1 cellular context compared by ENCODE assay signal in the genomic region with DNA sequence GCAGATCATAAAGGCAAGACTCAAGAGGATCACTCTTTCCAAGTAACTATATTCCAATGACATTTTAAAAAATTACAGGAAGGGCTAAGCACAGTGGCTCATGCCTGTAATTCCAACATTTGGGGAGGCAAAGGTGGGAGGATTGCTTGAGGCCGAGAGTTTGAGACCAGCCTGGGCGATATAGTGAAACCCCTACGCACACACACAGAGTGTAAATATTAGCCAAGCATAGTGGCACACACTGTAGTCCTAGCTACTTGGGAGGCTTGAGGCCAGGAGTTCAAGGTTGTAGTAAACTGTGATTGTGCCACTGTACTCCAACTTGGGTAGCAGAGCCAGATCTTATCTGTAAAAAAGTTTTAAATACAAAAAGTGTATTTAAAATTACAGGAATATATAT.
A peak's percentile ranks its signal among the peaks of the same experiment; 100 is the strongest.
TF ChIP-seq lines count a peak whose summit lies in the region.

No MANE protein-coding gene starts in this region.

TF ChIP-seq in HepG2, 621 proteins besides CTCF, POLR2A, EP300 and RAD21 (continued from another document and continues in another):
- TF ChIP-seq FOXK1 (CRISPR knock-in tag; IDR thresholded peaks at IDR 0.05; ENCODE audit: borderline replicate concordance, low read depth) (no peak), GABPA (IDR thresholded peaks at IDR 0.05; ENCODE audit: low read depth, low read length) (no peak), GABPA (CRISPR knock-in tag; IDR thresholded peaks at IDR 0.05; ENCODE audit: low read depth) (no peak), PAX8 (CRISPR knock-in tag; IDR thresholded peaks at IDR 0.05; ENCODE audit: borderline replicate concordance) (no peak), ZNF337 (CRISPR knock-in tag; IDR thresholded peaks at IDR 0.05; ENCODE audit: borderline replicate concordance, low read depth) (no peak), RCOR2 (CRISPR knock-in tag; IDR thresholded peaks at IDR 0.05) (no peak), SP1 (IDR thresholded peaks at IDR 0.05) (no peak), SP1 (CRISPR knock-in tag; IDR thresholded peaks at IDR 0.05) (no peak), POGZ (CRISPR knock-in tag; IDR thresholded peaks at IDR 0.05) (peak; percentile 52), ZNF232 (CRISPR knock-in tag; IDR thresholded peaks at IDR 0.05; ENCODE audit: borderline replicate concordance) (no peak), ZNF513 (CRISPR knock-in tag; conservative IDR thresholded peaks at IDR 0.05) (no peak), U2AF1 (optimal IDR thresholded peaks at IDR 0.05; ENCODE audit: low read depth, low read length) (no peak), TOE1 (CRISPR knock-in tag; IDR thresholded peaks at IDR 0.05) (no peak), ZNF124 (CRISPR knock-in tag; IDR thresholded peaks at IDR 0.05) (no peak), CC2D1A (CRISPR knock-in tag; IDR thresholded peaks at IDR 0.05) (no peak), NFIB (CRISPR knock-in tag; IDR thresholded peaks at IDR 0.05; ENCODE audit: borderline replicate concordance) (no peak), POLR2AphosphoS5 (IDR thresholded peaks at IDR 0.05; ENCODE audit: low read depth, low read length) (no peak), SNAI1 (CRISPR knock-in tag; IDR thresholded peaks at IDR 0.05; ENCODE audit: borderline replicate concordance) (no peak), ZSCAN25 (CRISPR knock-in tag; IDR thresholded peaks at IDR 0.05) (no peak), GATAD1 (CRISPR knock-in tag; IDR thresholded peaks at IDR 0.05) (no peak), ZFP36 (IDR thresholded peaks at IDR 0.05; ENCODE audit: borderline replicate concordance, low read depth, low read length, partially characterized antibody) (no peak), TCF12 (IDR thresholded peaks at IDR 0.05) (no peak), TCF12 (CRISPR knock-in tag; IDR thresholded peaks at IDR 0.05) (no peak), THAP7 (CRISPR knock-in tag; IDR thresholded peaks at IDR 0.05) (no peak), PRDM15 (CRISPR knock-in tag; IDR thresholded peaks at IDR 0.05) (no peak), ZNF580 (CRISPR knock-in tag; IDR thresholded peaks at IDR 0.05; ENCODE audit: borderline replicate concordance, low read depth) (no peak), MIXL1 (CRISPR knock-in tag; IDR thresholded peaks at IDR 0.05) (no peak), ZNF343 (CRISPR knock-in tag; IDR thresholded peaks at IDR 0.05) (no peak), ZMYM3 (CRISPR knock-in tag; IDR thresholded peaks at IDR 0.05) (peak; percentile 44; the same call in 1 of the 2 replicates), NBN (conservative IDR thresholded peaks at IDR 0.05) (no peak), ZNF687 (CRISPR knock-in tag; IDR thresholded peaks at IDR 0.05) (no peak), ZNF251 (CRISPR knock-in tag; IDR thresholded peaks at IDR 0.05) (no peak), FUBP1 (CRISPR knock-in tag; IDR thresholded peaks at IDR 0.05; ENCODE audit: borderline replicate concordance) (no peak), E2F5 (CRISPR knock-in tag; conservative IDR thresholded peaks at IDR 0.05) (no peak), ZNF672 (CRISPR knock-in tag; IDR thresholded peaks at IDR 0.05) (no peak)
- TF ChIP-seq, protein P1, sequence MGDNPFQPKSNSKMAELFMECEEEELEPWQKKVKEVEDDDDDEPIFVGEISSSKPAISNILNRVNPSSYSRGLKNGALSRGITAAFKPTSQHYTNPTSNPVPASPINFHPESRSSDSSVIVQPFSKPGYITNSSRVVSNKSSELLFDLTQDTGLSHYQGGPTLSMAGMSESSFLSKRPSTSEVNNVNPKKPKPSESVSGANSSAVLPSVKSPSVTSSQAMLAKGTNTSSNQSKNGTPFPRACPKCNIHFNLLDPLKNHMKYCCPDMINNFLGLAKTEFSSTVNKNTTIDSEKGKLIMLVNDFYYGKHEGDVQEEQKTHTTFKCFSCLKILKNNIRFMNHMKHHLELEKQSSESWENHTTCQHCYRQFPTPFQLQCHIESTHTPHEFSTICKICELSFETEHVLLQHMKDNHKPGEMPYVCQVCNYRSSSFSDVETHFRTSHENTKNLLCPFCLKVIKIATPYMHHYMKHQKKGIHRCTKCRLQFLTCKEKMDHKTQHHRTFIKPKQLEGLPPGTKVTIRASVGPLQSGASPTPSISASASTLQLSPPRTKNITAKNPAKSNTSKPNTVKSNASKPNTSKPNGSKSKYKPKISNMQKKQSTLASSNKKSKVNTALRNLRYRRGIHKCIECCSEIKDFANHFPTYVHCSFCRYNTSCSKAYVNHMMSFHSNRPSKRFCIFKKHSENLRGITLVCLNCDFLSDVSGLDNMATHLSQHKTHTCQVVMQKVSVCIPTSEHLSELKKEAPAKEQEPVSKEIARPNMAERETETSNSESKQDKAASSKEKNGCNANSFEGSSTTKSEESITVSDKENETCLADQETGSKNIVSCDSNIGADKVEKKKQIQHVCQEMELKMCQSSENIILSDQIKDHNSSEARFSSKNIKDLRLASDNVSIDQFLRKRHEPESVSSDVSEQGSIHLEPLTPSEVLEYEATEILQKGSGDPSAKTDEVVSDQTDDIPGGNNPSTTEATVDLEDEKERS (CRISPR knock-in tag; IDR thresholded peaks at IDR 0.05): no peak
- TF ChIP-seq, protein P2, sequence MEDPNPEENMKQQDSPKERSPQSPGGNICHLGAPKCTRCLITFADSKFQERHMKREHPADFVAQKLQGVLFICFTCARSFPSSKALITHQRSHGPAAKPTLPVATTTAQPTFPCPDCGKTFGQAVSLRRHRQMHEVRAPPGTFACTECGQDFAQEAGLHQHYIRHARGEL (CRISPR knock-in tag; IDR thresholded peaks at IDR 0.05): no peak
- TF ChIP-seq, protein P3, sequence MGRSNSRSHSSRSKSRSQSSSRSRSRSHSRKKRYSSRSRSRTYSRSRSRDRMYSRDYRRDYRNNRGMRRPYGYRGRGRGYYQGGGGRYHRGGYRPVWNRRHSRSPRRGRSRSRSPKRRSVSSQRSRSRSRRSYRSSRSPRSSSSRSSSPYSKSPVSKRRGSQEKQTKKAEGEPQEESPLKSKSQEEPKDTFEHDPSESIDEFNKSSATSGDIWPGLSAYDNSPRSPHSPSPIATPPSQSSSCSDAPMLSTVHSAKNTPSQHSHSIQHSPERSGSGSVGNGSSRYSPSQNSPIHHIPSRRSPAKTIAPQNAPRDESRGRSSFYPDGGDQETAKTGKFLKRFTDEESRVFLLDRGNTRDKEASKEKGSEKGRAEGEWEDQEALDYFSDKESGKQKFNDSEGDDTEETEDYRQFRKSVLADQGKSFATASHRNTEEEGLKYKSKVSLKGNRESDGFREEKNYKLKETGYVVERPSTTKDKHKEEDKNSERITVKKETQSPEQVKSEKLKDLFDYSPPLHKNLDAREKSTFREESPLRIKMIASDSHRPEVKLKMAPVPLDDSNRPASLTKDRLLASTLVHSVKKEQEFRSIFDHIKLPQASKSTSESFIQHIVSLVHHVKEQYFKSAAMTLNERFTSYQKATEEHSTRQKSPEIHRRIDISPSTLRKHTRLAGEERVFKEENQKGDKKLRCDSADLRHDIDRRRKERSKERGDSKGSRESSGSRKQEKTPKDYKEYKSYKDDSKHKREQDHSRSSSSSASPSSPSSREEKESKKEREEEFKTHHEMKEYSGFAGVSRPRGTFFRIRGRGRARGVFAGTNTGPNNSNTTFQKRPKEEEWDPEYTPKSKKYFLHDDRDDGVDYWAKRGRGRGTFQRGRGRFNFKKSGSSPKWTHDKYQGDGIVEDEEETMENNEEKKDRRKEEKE (IDR thresholded peaks at IDR 0.05): no peak
- TF ChIP-seq, protein P4, sequence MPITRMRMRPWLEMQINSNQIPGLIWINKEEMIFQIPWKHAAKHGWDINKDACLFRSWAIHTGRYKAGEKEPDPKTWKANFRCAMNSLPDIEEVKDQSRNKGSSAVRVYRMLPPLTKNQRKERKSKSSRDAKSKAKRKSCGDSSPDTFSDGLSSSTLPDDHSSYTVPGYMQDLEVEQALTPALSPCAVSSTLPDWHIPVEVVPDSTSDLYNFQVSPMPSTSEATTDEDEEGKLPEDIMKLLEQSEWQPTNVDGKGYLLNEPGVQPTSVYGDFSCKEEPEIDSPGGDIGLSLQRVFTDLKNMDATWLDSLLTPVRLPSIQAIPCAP (CRISPR knock-in tag; IDR thresholded peaks at IDR 0.05; ENCODE audit: low read depth): no peak
